Comparison of ENCODE assay signal across 20 cellular contexts in the genomic region with DNA sequence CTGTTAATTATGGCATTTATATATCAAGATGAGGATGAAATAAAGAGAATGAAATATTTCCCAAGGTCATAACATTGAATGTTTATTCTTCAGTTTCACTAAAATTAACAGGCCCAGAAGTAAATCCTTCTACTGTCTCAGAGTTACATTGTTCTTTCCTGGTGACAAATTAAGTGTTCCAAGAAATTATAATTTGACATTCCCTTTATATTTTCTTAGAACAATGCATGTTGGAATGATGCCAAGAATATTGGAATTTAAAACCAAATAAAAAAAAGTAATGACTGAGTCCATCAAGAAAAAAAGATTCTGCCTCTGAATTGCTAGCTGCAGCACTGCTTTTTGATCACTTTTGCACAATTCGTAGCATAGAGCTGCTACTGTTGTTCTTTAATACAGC.
"Had no signal": no experiment of that assay in that cellular context is flagged by ENCODE, and none has a peak within 500 bp of the region (broad histone marks: within the 10 kb centered on the region; RNA-seq: fewer than 3 reads in every experiment).

No MANE protein-coding gene starts in this region.

- H3K27ac ChIP-seq: SJSA1 had no signal

- H3K27me3 ChIP-seq: SJSA1 had no signal

- DNase-seq: activated CD4-positive, alpha-beta T cell treated with anti-CD3 and anti-CD28 coated beads, Interleukin-2, amount 10 ng/mL, durations not matched to agents 24 days and 14 days; activated CD4-positive, alpha-beta T cell treated with anti-CD3 and anti-CD28 coated beads, Interleukin-2, amount 50 U/mL, for 4 hours; activated CD8-positive, alpha-beta T cell treated with anti-CD3 and anti-CD28 coated beads for 36 hours; activated gamma-delta T cell; activated naive CD4-positive, alpha-beta T cell treated with anti-CD3 and anti-CD28 coated beads for 36 hours; activated T-cell treated with anti-CD3 and anti-CD28 coated beads, Interleukin-2, amount 50 U/mL, for 24 hours; anterior cingulate cortex; central memory CD4-positive, alpha-beta T cell; NCI-H1105; NCI-H1417 treated with DMSO at 0.1 percent for 48 hours; NCI-H187 treated with DMSO at 0.1 percent for 48 hours; NCI-H2227 treated with DMSO at 0.1 percent for 48 hours; NCI-H446; NCI-H524; NCI-H774; RPMI8226; SHP77 treated with DMSO at 0.1 percent for 48 hours; T1000 had no signal

- H3K36me3 ChIP-seq: SJSA1 had no signal

- H3K4me3 ChIP-seq: K562, SJSA1 had no signal
